ENCODE assay signal across 8 cellular contexts in the genomic region with DNA sequence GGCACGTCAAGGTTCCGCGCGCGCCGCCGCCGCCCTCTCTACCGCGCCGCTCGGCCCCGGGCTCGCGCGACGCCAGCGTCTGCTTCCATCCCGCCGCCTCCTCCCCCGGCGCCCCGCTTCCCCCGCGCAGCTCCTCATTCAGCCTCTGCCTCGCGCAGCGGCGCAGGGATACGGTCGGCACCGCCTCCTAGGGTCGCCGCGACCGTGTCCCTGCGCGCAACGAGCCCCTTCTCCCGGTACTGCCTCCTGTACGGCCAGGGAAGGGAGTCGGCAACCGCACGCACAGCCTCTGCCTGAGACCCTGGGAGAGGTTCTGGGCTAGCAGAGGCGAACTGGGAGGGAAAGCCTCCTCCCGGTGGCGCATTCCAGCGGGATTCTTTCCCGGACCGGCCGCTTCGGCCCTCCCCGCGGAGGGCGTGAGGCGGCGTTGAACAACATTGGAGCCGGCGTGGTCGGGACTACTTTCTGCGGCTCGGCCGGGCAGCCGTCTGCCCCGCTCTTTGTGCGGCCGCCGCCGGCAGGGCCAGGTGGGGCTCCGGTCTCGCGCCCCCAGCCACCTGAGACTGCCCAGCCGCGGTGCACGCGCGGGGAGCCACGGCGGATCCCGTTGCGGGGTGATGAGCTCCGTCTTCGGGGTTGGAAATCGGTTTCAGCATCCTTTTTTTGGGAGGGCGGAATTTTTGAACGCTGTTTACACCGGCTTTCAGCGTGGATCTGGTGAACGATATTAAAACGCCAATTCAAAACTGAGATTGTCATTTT. TPM values are rescaled to one million over a fixed set of nuclear protein-coding genes. Genes with fewer than 3 reads are reported as not detected.
DNase-seq lines count a peak whose midpoint lies in the region; ATAC-seq and TF ChIP-seq lines count a peak whose summit lies in the region.

A gene (minus strand): TSS at position 172 of the 762 bp plus-strand sequence. CDS start 309 bp downstream, outside the sequence.

- H3K4me3 ChIP-seq in adipocyte (ENCODE audit: low read length), result peak within 1 kb of the TSS; percentile 95
- H3K4me3 ChIP-seq in parathyroid adenoma (ENCODE audit: low read depth, low read length), result peak within 1 kb of the TSS; percentile 83
- peak within 1 kb of the TSS; percentile 77 to 93 (median 78) for H3K4me3 ChIP-seq in thyroid gland (replicated peaks in 1 of 3)

- TF ChIP-seq CTCF in parathyroid adenoma (IDR thresholded peaks at IDR 0.05) (peak; percentile 15), thyroid gland (IDR thresholded peaks at IDR 0.05) (peak in 1 of 6 experiments; percentile 3)

- H3K27me3 ChIP-seq in adipocyte (replicated peaks; ENCODE audit: control insufficient read depth, insufficient read depth, low read length) (no peaks in the 10 kb centered on the region), parathyroid adenoma (ENCODE audit: control insufficient read depth, insufficient read depth, low read length) (no peaks in the 10 kb centered on the region), thyroid gland (no peaks in the 10 kb centered on the region)

- H3K27ac ChIP-seq in parathyroid adenoma (peak within 1 kb of the TSS; percentile 99), thyroid gland (peak within 1 kb of the TSS; percentile 99 to 100 (median 100))

- 0 to 1% methylated on average over 14 to 16 of the region's 90 CpGs for WGBS in thyroid gland, 2 donors

- ATAC-seq in HG02588 (IDR thresholded peaks at IDR 0.05; ENCODE audit: unreplicated experiment), result peak; percentile 76

- H3K4me1 ChIP-seq in adipocyte (ENCODE audit: control insufficient read depth, insufficient read depth, low read length) (peaks cover 14% of the 10 kb centered on the region), parathyroid adenoma (peaks cover 6% of the 10 kb centered on the region), thyroid gland (peaks cover 9 to 15% of the 10 kb centered on the region in 2 donors)

- no peaks in the 10 kb centered on the region for H3K9me3 ChIP-seq in adipocyte (ENCODE audit: control insufficient read depth, low read length)
- H3K9me3 ChIP-seq in parathyroid adenoma (ENCODE audit: control insufficient read depth, low read length), result no peaks in the 10 kb centered on the region
- H3K9me3 ChIP-seq in thyroid gland, result no peaks in the 10 kb centered on the region

- peak; percentile 31 to 85 for TF ChIP-seq POLR2A in thyroid gland (IDR thresholded peaks at IDR 0.05)

- H3K79me2 ChIP-seq in parathyroid adenoma, result peaks cover 10% of the 10 kb centered on the region

- H3K9ac ChIP-seq in adipocyte (ENCODE audit: low read length), result peak within 1 kb of the TSS; percentile 100
- H3K9ac ChIP-seq in parathyroid adenoma, result peak within 1 kb of the TSS; percentile 82

- H3K36me3 ChIP-seq in adipocyte (ENCODE audit: control insufficient read depth, insufficient read depth, low read length, severe bottlenecking), result no peaks in the 10 kb centered on the region
- H3K36me3 ChIP-seq in parathyroid adenoma (ENCODE audit: control insufficient read depth, insufficient read depth, low read length), result no peaks in the 10 kb centered on the region
- no peaks in the 10 kb centered on the region for H3K36me3 ChIP-seq in thyroid gland

- H3K4me2 ChIP-seq in parathyroid adenoma (ENCODE audit: low read length), result peak within 1 kb of the TSS; percentile 90

- intact Hi-C loops in cardiac septum (cut with DNase I), result no loop called here
- intact Hi-C loops in thyroid gland (cut with DNase I), result loop anchor here (10.0 kb wide), 1 partner anchor 68 kb away; no protein-coding TSS in a partner anchor

- peak within 1 kb of the TSS; percentile 96 for H2AFZ ChIP-seq in parathyroid adenoma

- peak; percentile 89 for DNase-seq in GM04504 (ENCODE audit: low read depth)
- DNase-seq in NCI-H1092 (lab: John Stamatoyannopoulos, UW), result peak; percentile 90
- peak; percentile 73 to 92 for DNase-seq in SW 1271 (lab: John Stamatoyannopoulos, UW)
- peak; percentile 97 for DNase-seq in adipocyte (ENCODE audit: low read depth)
- DNase-seq in cardiac septum (ENCODE audit: low spot score), result peak; percentile 92
- peak; percentile 91 to 93 for DNase-seq in thyroid gland

RNA-seq across cellular contexts. Expression of the gene that starts here (rescaled TPM):
- total RNA-seq in cardiac septum (27.4 TPM), thyroid gland (10 to 100 TPM; 38.7 to 47.7 (median 42.7) TPM)

Comparison
In these comparisons a context has a peak if more than half of its experiments do, and no peak if none do; other contexts are left out.
1. Peak in every context shown above with its lines: DNase-seq, ATAC-seq, H3K4me3 ChIP-seq and H3K27ac ChIP-seq.